Comparison of ENCODE assay signal across 11 cellular contexts in genomic region chr14:103551338-103551762, GRCh38. TPM values are rescaled to one million over a fixed set of nuclear protein-coding genes. Genes with fewer than 3 reads are reported as not detected.
DNase-seq lines count a peak whose midpoint lies in the region; ATAC-seq and TF ChIP-seq lines count a peak whose summit lies in the region.
"Had no signal": no experiment of that assay in that cellular context is flagged by ENCODE, and none has a peak within 500 bp of the region (broad histone marks: within the 10 kb centered on the region; RNA-seq: fewer than 3 reads in every experiment).

No MANE protein-coding gene starts in this region.

- peak overlapping the region; percentile 22 to 91 (median 62) for H3K27ac Mint-ChIP-seq in brain

- intact Hi-C loops in left ventricle myocardium superior (cut with micrococcal nuclease): no loop called here
- intact Hi-C loops in psoas muscle (cut with DNase I): no loop called here

- peak; percentile 70 for ATAC-seq in left ventricle myocardium superior
- ATAC-seq in psoas muscle: peak; percentile 41 to 67 (median 62)
- ATAC-seq in HG02840 (IDR thresholded peaks at IDR 0.05; ENCODE audit: low FRiP score, unreplicated experiment): no peak

- peaks cover 36% of the 10 kb centered on the region for H3K4me1 Mint-ChIP-seq in brain

- H3K27me3 ChIP-seq in psoas muscle (ENCODE audit: insufficient read depth in 3 of 3, low read length in 2 of 3): no peaks in the 10 kb centered on the region

- peaks cover 44% of the 10 kb centered on the region for H3K4me1 ChIP-seq in psoas muscle

- TF ChIP-seq CTCF in brain (conservative IDR thresholded peaks at IDR 0.05) (no peak), psoas muscle (IDR thresholded peaks at IDR 0.05) (no peak)

- no peaks in the 10 kb centered on the region for H3K36me3 ChIP-seq in psoas muscle (ENCODE audit: insufficient read depth in 1 of 2, low read depth in 1 of 2)

- peak overlapping the region; percentile 85 for H3K27ac ChIP-seq in psoas muscle

- peaks cover 5% of the 10 kb centered on the region for H3K36me3 Mint-ChIP-seq in brain

- H3K4me3 Mint-ChIP-seq in brain: no peak overlapping the region

- 36 to 47% (median 39%) methylated on average over 15 to 17 of the region's 17 CpGs for WGBS in psoas muscle, 3 donors

- no peaks in the 10 kb centered on the region for H3K9me3 ChIP-seq in psoas muscle

- DNase-seq in ACHN (peak; percentile 78), left ventricle myocardium superior (peak; percentile 88), psoas muscle (peak; percentile 84 to 86), NCI-H526 (lab: John Stamatoyannopoulos, UW) (no peak), NCI-H524 (lab: John Stamatoyannopoulos, UW) (no peak)
- no peak for DNase-seq in stimulated activated CD4-positive, alpha-beta T cell treated with anti-CD3 and anti-CD28 coated beads, Interleukin-1b, Interleukin-23, amount 100 ng/mL, for 48 hours
- DNase-seq: NCI-H1417 treated with DMSO at 0.1 percent for 48 hours; PC-3; stimulated activated naive CD4-positive, alpha-beta T cell had no signal

- H3K27me3 Mint-ChIP-seq in brain: peaks cover 3% of the 10 kb centered on the region

- in situ Hi-C loops in ACHN (cut with HindIII; ENCODE audit: low pct_ligation_motif_present, low pct_unique_long_range_greater_than_20kb, low sequenced_read_pairs): no loop called here

- H3K4me3 ChIP-seq in psoas muscle: peak overlapping the region; percentile 28

- H3K9me3 Mint-ChIP-seq in brain: no peaks in the 10 kb centered on the region

RNA-seq across cellular contexts. Expression of gene BAG5, which starts 11.1 kb away (rescaled TPM):
- polyA plus RNA-seq in brain (ENCODE audit: insufficient read depth, low read depth, low replicate concordance): 19.6 TPM
- total RNA-seq in left ventricle myocardium superior: 16.4 TPM
- total RNA-seq in psoas muscle: 10 to 100 TPM; 15.4 to 29.5 (median 23.2) TPM
- 10 to 100 TPM in 2 of 3 donors, 1 to 10 TPM in 1; 8.7 to 25.4 (median 14.1) TPM for polyA plus RNA-seq in psoas muscle

RNA-seq across cellular contexts. Expression of gene COA8, which starts 11.4 kb away (rescaled TPM):
- polyA plus RNA-seq in brain (ENCODE audit: insufficient read depth, low read depth, low replicate concordance) (83.6 TPM), psoas muscle (100 to 1,000 TPM; 118 to 171 (median 141) TPM)
- total RNA-seq in left ventricle myocardium superior (56.2 TPM), psoas muscle (100 to 1,000 TPM in 1 of 4 donors, 10 to 100 TPM in 3; 73.6 to 101 (median 80.0) TPM)

RNA-seq across cellular contexts. Expression of gene TRMT61A, which starts 22.4 kb away (rescaled TPM):
- polyA plus RNA-seq in brain (ENCODE audit: insufficient read depth, low read depth, low replicate concordance) (17.1 TPM), psoas muscle (10 to 100 TPM; 13.1 to 29.5 (median 13.3) TPM)
- total RNA-seq in left ventricle myocardium superior (5.5 TPM), psoas muscle (10 to 100 TPM in 1 of 4 donors, 1 to 10 TPM in 3; 6.5 to 12.7 (median 7.8) TPM)

RNA-seq across cellular contexts. Expression of gene CKB, which starts 28.7 kb away (rescaled TPM):
- polyA plus RNA-seq in brain (ENCODE audit: insufficient read depth, low read depth, low replicate concordance): 2,462 TPM
- 533 TPM for total RNA-seq in left ventricle myocardium superior
- 100 to 1,000 TPM in 1 of 4 donors, 10 to 100 TPM in 3; 19.5 to 116 (median 33.0) TPM for total RNA-seq in psoas muscle
- polyA plus RNA-seq in psoas muscle: 100 to 1,000 TPM in 1 of 3 donors, 10 to 100 TPM in 2; 21.2 to 383 (median 67.0) TPM

Comparison
In these comparisons a context has a peak if more than half of its experiments do, and no peak if none do; other contexts are left out.
1. DNase-seq: peak in ACHN (single experiment), left ventricle myocardium superior (single experiment) and psoas muscle (2 of 2); none in stimulated activated CD4-positive, alpha-beta T cell treated with anti-CD3 and anti-CD28 coated beads, Interleukin-1b, Interleukin-23, amount 100 ng/mL, for 48 hours (single experiment), NCI-H526 (0 of 2) and NCI-H524 (0 of 2).